Comparison of ENCODE assay signal across 10 cellular contexts in genomic region chr15:67914537-67915373, GRCh38.
DNase-seq lines count a peak whose midpoint lies in the region; ATAC-seq, FAIRE-seq and TF ChIP-seq lines count a peak whose summit lies in the region.
"Had no signal": no experiment of that assay in that cellular context is flagged by ENCODE, and none has a peak within 500 bp of the region (broad histone marks: within the 10 kb centered on the region; RNA-seq: fewer than 3 reads in every experiment).

No MANE protein-coding gene starts in this region.

- peak; percentile 78 for FAIRE-seq in K562 (lab: Jason Lieb, UNC)
- peak; percentile 8 for FAIRE-seq in HepG2 (lab: Jason Lieb, UNC)
- FAIRE-seq: keratinocyte had no signal

- peak overlapping the region; percentile 58 for H3K4me2 ChIP-seq in K562 (ENCODE audit: insufficient read depth, low read length)
- H3K4me2 ChIP-seq in HepG2 (ENCODE audit: low read depth, low read length), result peak overlapping the region; percentile 76

- no peaks in the 10 kb centered on the region for H4K20me1 ChIP-seq in K562 (replicated peaks; ENCODE audit: control insufficient read depth, insufficient read depth, low read length)
- H4K20me1 ChIP-seq in HepG2 (ENCODE audit: insufficient read depth, low read length), result no peaks in the 10 kb centered on the region

- H3K9me1 ChIP-seq in K562 (ENCODE audit: control insufficient read depth, insufficient read depth, low read length), result no peaks in the 10 kb centered on the region

- no peak for TF ChIP-seq RAD21 in K562 (CRISPR knock-in tag; conservative IDR thresholded peaks at IDR 0.05 in 1 of 2, IDR thresholded peaks at IDR 0.05 in 1 of 2)
- no peak for TF ChIP-seq RAD21 in HepG2 (CRISPR knock-in tag; IDR thresholded peaks at IDR 0.05)

- H3K79me2 ChIP-seq in K562 (ENCODE audit: control insufficient read depth, insufficient read depth, low read length) (no peaks in the 10 kb centered on the region), HepG2 (ENCODE audit: insufficient read depth, low read length) (no peaks in the 10 kb centered on the region)

- POLR2A ChIA-PET in K562 (lab: Yijun Ruan, JAX) (interaction anchor here (0.7 to 2.3 kb wide), 4 partner anchors 9 to 208 kb away, joined by 3 to 8 read pairs (median 5); no protein-coding TSS in a partner anchor), HepG2 (lab: Yijun Ruan, JAX) (interaction anchor here (0.9 to 4.0 kb wide), 12 partner anchors 8 to 140 kb away, joined by 3 to 63 read pairs (median 4); partner anchors contain the start of gene PIAS1)

- peak overlapping the region; percentile 24; the same call in 2 of the 3 replicates for H3K27ac ChIP-seq in K562 (ENCODE audit: extremely low read depth, low read depth, low read length)
- H3K27ac ChIP-seq in HepG2 (ENCODE audit: extremely low read length, insufficient read depth, low read length), result peak overlapping the region; percentile 89
- peak overlapping the region; percentile 82 to 83 for H3K27ac ChIP-seq in thoracic aorta

- peaks cover 5 to 16% of the 10 kb centered on the region in 2 experiments; a peak in 3 of 5 replicates for H3K4me1 ChIP-seq in K562 (replicated peaks in 1 of 2; ENCODE audit: control insufficient read depth in 2 of 2, insufficient read depth in 2 of 2, low read length in 2 of 2)
- peaks cover 75% of the 10 kb centered on the region for H3K4me1 ChIP-seq in HepG2 (ENCODE audit: insufficient read depth, low read length)
- H3K4me1 ChIP-seq in thoracic aorta (ENCODE audit: control insufficient read depth in 1 of 2, low read depth in 2 of 2), result peaks cover 42 to 70% of the 10 kb centered on the region in 2 donors

- 12% methylated on average over 5 of the region's 6 CpGs for WGBS in K562 (ENCODE audit: insufficient coverage, low coverage, missing lambda C conversion rate)
- WGBS in HepG2 (ENCODE audit: low lambda C conversion rate), result 2% methylated on average over 6 of the region's 6 CpGs

- peak overlapping the region; percentile 90 for H2AFZ ChIP-seq in K562 (ENCODE audit: low read depth, low read length)
- H2AFZ ChIP-seq in HepG2 (ENCODE audit: low read length), result no peak overlapping the region

- BruUV-seq in K562 (replicated peaks; lab: Mats Ljungman, UMichigan), result no TSS peak
- BruUV-seq in HepG2 (replicated peaks; lab: Mats Ljungman, UMichigan), result TSS peak; percentile 61

- intact Hi-C loops in K562 (cut with micrococcal nuclease), result no loop called here
- intact Hi-C loops in HepG2 (cut with micrococcal nuclease; ENCODE audit: unreplicated experiment), result loop anchor here (1.0 to 5.0 kb wide), 3 partner anchors 30 to 48 kb away; no protein-coding TSS in a partner anchor

- no peak for TF ChIP-seq EP300 in K562 (IDR thresholded peaks at IDR 0.05; ENCODE audit: low read length)
- no peak for TF ChIP-seq EP300 in HepG2 (IDR thresholded peaks at IDR 0.05; ENCODE audit: low read depth in 2 of 2, low read length in 2 of 2)
- no peak for TF ChIP-seq EP300 in HepG2 (CRISPR knock-in tag; IDR thresholded peaks at IDR 0.05; ENCODE audit: borderline replicate concordance)

- peak overlapping the region in 1 of 2 experiments; percentile 33; a peak in 2 of 4 replicates for H3K9ac ChIP-seq in K562 (ENCODE audit: insufficient read depth in 1 of 2, low read depth in 2 of 2, low read length in 2 of 2)
- peak overlapping the region; percentile 60 for H3K9ac ChIP-seq in HepG2 (ENCODE audit: insufficient read depth, low read depth, low read length)

- H3K36me3 ChIP-seq in K562 (ENCODE audit: control insufficient read depth, insufficient read depth, low read length) (no peaks in the 10 kb centered on the region), HepG2 (replicated peaks in 1 of 2; ENCODE audit: control insufficient read depth in 1 of 2, insufficient read depth in 2 of 2, low read length in 2 of 2) (no peaks in the 10 kb centered on the region), thoracic aorta (no peaks in the 10 kb centered on the region)

- in situ Hi-C loops in K562 (cut with MboI), result no loop called here
- in situ Hi-C loops in HepG2 (cut with HindIII; ENCODE audit: extremely low pct_ligation_motif_present, low pct_unique_long_range_greater_than_20kb), result no loop called here

- no peaks in the 10 kb centered on the region for H3K27me3 ChIP-seq in K562 (ENCODE audit: control insufficient read depth in 2 of 2, insufficient read depth in 2 of 2, low read length in 2 of 2)
- no peaks in the 10 kb centered on the region for H3K27me3 ChIP-seq in HepG2 (ENCODE audit: control insufficient read depth in 1 of 2, insufficient read depth in 2 of 2, low read length in 2 of 2)
- H3K27me3 ChIP-seq in thoracic aorta (replicated peaks; ENCODE audit: insufficient read depth), result no peaks in the 10 kb centered on the region

- TF ChIP-seq POLR2A in K562 (conservative IDR thresholded peaks at IDR 0.05), result 0 out of 2 replicates have a peak, but pooled peaks have one; percentile 34
- TF ChIP-seq POLR2A in HepG2 (IDR thresholded peaks at IDR 0.05; ENCODE audit: insufficient read depth in 1 of 2, low read depth in 2 of 2, low read length in 2 of 2), result no peak; a peak in 1 of 4 replicates

- CTCF ChIA-PET in K562 (lab: Yijun Ruan, JAX; ENCODE audit: low intra/inter-chr PET ratio), result no interaction called here
- CTCF ChIA-PET in HepG2 (lab: Yijun Ruan, JAX; ENCODE audit: low intra/inter-chr PET ratio, low total read pairs), result no interaction called here

- peak; percentile 94 for ATAC-seq in K562
- peak; percentile 73 for ATAC-seq in HepG2
- ATAC-seq in thoracic aorta (ENCODE audit: insufficient number of reproducible peaks, low FRiP score, low read depth), result peak; percentile 46
- ATAC-seq in GM21390 (IDR thresholded peaks at IDR 0.05; ENCODE audit: unreplicated experiment), result no peak
- no peak for ATAC-seq in HG02970 (IDR thresholded peaks at IDR 0.05; ENCODE audit: low FRiP score, unreplicated experiment)
- ATAC-seq: HCT116 had no signal

- H3K9me3 ChIP-seq in K562 (replicated peaks; ENCODE audit: control insufficient read depth, insufficient read depth, low read depth, low read length), result no peaks in the 10 kb centered on the region
- H3K9me3 ChIP-seq in HepG2 (ENCODE audit: low read length), result peaks cover 4% of the 10 kb centered on the region
- no peaks in the 10 kb centered on the region for H3K9me3 ChIP-seq in thoracic aorta

- H3K4me3 ChIP-seq in K562 (no peak overlapping the region), HepG2 (replicated peaks in 1 of 3; ENCODE audit: insufficient read depth in 1 of 3, low read depth in 2 of 3, low read length in 3 of 3) (peak overlapping the region; percentile 19 to 51 (median 35)), thoracic aorta (peak overlapping the region; percentile 50)

- DNase-seq in NCI-H1105 treated with DMSO at 0.1 percent for 48 hours (lab: John Stamatoyannopoulos, UW) (peak; percentile 60), K562 (ENCODE audit: extremely low read depth in 1 of 4, low spot score in 3 of 4) (peak; percentile 32 to 73 (median 52)), HepG2 (ENCODE audit: low spot score) (peak; percentile 65), thoracic aorta (ENCODE audit: low spot score) (peak; percentile 19), NCI-H1436 treated with DMSO at 0.1 percent for 48 hours (lab: John Stamatoyannopoulos, UW) (no peak), NCI-H1694 treated with DMSO at 0.1 percent for 48 hours (lab: John Stamatoyannopoulos, UW) (no peak)

- TF ChIP-seq CTCF in K562 (IDR thresholded peaks at IDR 0.05 in 2 of 3, conservative IDR thresholded peaks at IDR 0.05 in 1 of 3; ENCODE audit: insufficient read depth in 2 of 3, low read depth in 1 of 3, low read length in 3 of 3), result no peak
- no peak for TF ChIP-seq CTCF in HepG2 (CRISPR knock-in tag; IDR thresholded peaks at IDR 0.05)
- no peak for TF ChIP-seq CTCF in thoracic aorta (IDR thresholded peaks at IDR 0.05)

TF ChIP-seq in K562, 482 proteins besides CTCF, POLR2A, EP300 and RAD21 (continues in another document):
- TF ChIP-seq BACH1 (tag; IDR thresholded peaks at IDR 0.05) (no peak), EP400 (IDR thresholded peaks at IDR 0.05) (0 out of 2 replicates have a peak, but pooled peaks have one; percentile 17), ZBTB43 (CRISPR knock-in tag; IDR thresholded peaks at IDR 0.05) (no peak), SOX6 (IDR thresholded peaks at IDR 0.05) (0 out of 2 replicates have a peak, but pooled peaks have one; percentile 13), CCAR2 (IDR thresholded peaks at IDR 0.05; ENCODE audit: low read depth, low read length) (no peak), SMARCA4 (IDR thresholded peaks at IDR 0.05) (no peak; the same call in 1 of the 2 replicates), HDAC1 (IDR thresholded peaks at IDR 0.05) (0 out of 4 replicates have a peak, but pooled peaks of 1 of the 2 experiments have one; percentile 35), ZNF699 (CRISPR knock-in tag; IDR thresholded peaks at IDR 0.05; ENCODE audit: insufficient replicate concordance) (no peak)

TF ChIP-seq in HepG2, 621 proteins besides CTCF, POLR2A, EP300 and RAD21 (continues in another document):
- TF ChIP-seq ZNF281 (CRISPR knock-in tag; IDR thresholded peaks at IDR 0.05; ENCODE audit: borderline replicate concordance), result peak; percentile 76; the same call in 1 of the 2 replicates

Comparison
In these comparisons a context has a peak if more than half of its experiments do, and no peak if none do; other contexts are left out.
1. DNase-seq: peak in NCI-H1105 treated with DMSO at 0.1 percent for 48 hours (single experiment), K562 (4 of 4), HepG2 (single experiment) and thoracic aorta (single experiment); none in NCI-H1436 treated with DMSO at 0.1 percent for 48 hours (single experiment) and NCI-H1694 treated with DMSO at 0.1 percent for 48 hours (single experiment).
2. ATAC-seq: peak in K562 (single experiment), HepG2 (single experiment) and thoracic aorta (single experiment); none in GM21390 (single experiment) and HG02970 (single experiment).
3. H3K27ac ChIP-seq: peak in every context shown above with its lines; median percentile 89 in HepG2; 82 in thoracic aorta; 24 in K562.